ENCODE assay signal across 21 cellular contexts in the genomic region with DNA sequence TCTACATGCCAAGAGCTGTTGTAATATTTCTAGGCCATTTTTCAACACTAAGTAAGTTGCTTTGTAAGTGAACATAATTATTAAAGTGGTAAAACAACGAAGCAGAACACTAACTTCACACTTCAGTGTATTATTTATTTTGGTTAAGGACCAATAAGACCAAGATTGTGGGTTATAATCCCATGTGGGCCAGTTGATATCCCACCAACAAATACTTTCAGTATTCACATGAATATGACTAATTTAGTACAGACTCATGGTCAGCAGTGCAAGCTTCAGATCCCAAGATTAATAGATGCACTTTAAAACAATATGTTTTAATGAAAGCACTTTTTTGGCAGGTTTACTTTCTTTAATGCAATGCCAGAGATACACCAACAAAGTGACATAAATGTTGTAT.
DNase-seq lines count a peak whose midpoint lies in the region; ATAC-seq and TF ChIP-seq lines count a peak whose summit lies in the region.
"Had no signal": no experiment of that assay in that cellular context is flagged by ENCODE, and none has a peak within 500 bp of the region (broad histone marks: within the 10 kb centered on the region; RNA-seq: fewer than 3 reads in every experiment).

No MANE protein-coding gene starts in this region.

- H3K36me3 ChIP-seq in ascending aorta, result no peaks in the 10 kb centered on the region

- in situ Hi-C loops in GM13976 (cut with MboI; ENCODE audit: low sequenced_read_pairs, unreplicated experiment), result no loop called here

- peaks cover 0 to 8% of the 10 kb centered on the region in 2 donors for H3K4me1 ChIP-seq in ascending aorta
- H3K4me1 ChIP-seq: BLaER1 treated with 17β-estradiol and CSF1 and Interleukin-3, amounts not matched to agents 10 nM and 100 nM had no signal

- intact Hi-C loops in ascending aorta (cut with DNase I), result no loop called here

- H3K9me3 ChIP-seq in ascending aorta, result peaks cover 0 to 17% of the 10 kb centered on the region in 2 donors

- H3K4me3 ChIP-seq in ascending aorta (no peak overlapping the region), fibroblast of mammary gland (ENCODE audit: control insufficient read depth, low read depth, low read length) (no peak overlapping the region), retinal pigment epithelial cell (ENCODE audit: low read length) (no peak overlapping the region)
- H3K4me3 ChIP-seq: BLaER1 treated with 17β-estradiol and CSF1 and Interleukin-3, amounts not matched to agents 10 nM and 100 nM; GM23338 had no signal

- no peaks in the 10 kb centered on the region for H3K27me3 ChIP-seq in ascending aorta
- H3K27me3 ChIP-seq: BLaER1 treated with 17β-estradiol and CSF1 and Interleukin-3, amounts not matched to agents 10 nM and 100 nM had no signal

- no peak for ATAC-seq in HG02970 (IDR thresholded peaks at IDR 0.05; ENCODE audit: low FRiP score, unreplicated experiment)
- no peak for ATAC-seq in GM19351 (IDR thresholded peaks at IDR 0.05; ENCODE audit: unreplicated experiment)
- ATAC-seq: GM23338, HepG2 had no signal

- DNase-seq in GM03348 (ENCODE audit: low spot score), result peak; percentile 7
- DNase-seq in ascending aorta (ENCODE audit: low spot score in 2 of 2), result no peak
- DNase-seq in fibroblast of mammary gland (ENCODE audit: low read depth), result peak; percentile 66
- DNase-seq in retinal pigment epithelial cell (ENCODE audit: low read depth), result peak; percentile 72
- DNase-seq in GM13976 (ENCODE audit: low spot score), result no peak
- DNase-seq in activated effector memory CD4-positive, alpha-beta T cell treated with anti-CD3 and anti-CD28 coated beads, Interleukin-2, amount 50 U/mL, for 16 hours, result no peak
- DNase-seq: CD4-positive, alpha-beta T cell; H9; Karpas-422; MV-4-11; NCI-H1105; NCI-H1436 treated with DMSO at 0.1 percent for 48 hours; NCI-H187 treated with DMSO at 0.1 percent for 48 hours; NCI-H446; NCI-H524 treated with DMSO at 0.1 percent for 48 hours; NCI-H774 had no signal

- TF ChIP-seq CTCF in ascending aorta (IDR thresholded peaks at IDR 0.05) (no peak), fibroblast of mammary gland (conservative IDR thresholded peaks at IDR 0.05; ENCODE audit: control insufficient read depth, insufficient read depth, low read depth, low read length) (no peak), retinal pigment epithelial cell (conservative IDR thresholded peaks at IDR 0.05; ENCODE audit: low read depth, low read length) (no peak), GM13976 (IDR thresholded peaks at IDR 0.05; ENCODE audit: borderline replicate concordance, control extremely low read depth, extremely low read depth, insufficient read depth, missing control alignments) (no peak)

- H3K27ac ChIP-seq in ascending aorta, result peak overlapping the region; percentile 10 to 34
- H3K27ac ChIP-seq: BLaER1 treated with 17β-estradiol and CSF1 and Interleukin-3, amounts not matched to agents 10 nM and 100 nM had no signal

Comparison
In these comparisons a context has a peak if more than half of its experiments do, and no peak if none do; other contexts are left out.
1. DNase-seq: peak in GM03348 (single experiment), fibroblast of mammary gland (single experiment) and retinal pigment epithelial cell (single experiment); none in ascending aorta (0 of 2), GM13976 (single experiment) and activated effector memory CD4-positive, alpha-beta T cell treated with anti-CD3 and anti-CD28 coated beads, Interleukin-2, amount 50 U/mL, for 16 hours (single experiment).